7 cellular contexts compared by ENCODE assay signal in the genomic region with DNA sequence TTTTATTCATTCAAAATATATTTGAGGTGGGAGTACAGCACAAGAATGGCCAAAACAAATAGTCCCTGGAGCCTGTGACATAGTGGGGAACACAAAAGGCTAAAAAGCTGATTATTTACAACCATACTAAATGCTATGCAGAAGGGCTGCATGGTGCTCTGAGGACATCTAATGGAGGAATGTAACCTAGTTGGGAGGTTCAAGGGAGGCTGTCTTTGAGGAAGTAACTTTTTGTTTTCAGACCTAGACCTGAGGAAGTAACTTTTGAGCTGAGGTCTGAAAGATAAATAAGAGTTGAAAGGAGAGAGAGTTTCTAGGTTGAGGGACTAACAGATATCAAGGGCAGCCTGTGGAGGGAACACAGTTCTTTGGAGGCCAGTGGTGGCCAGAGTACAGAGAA. TPM values are rescaled to one million over a fixed set of nuclear protein-coding genes. Genes with fewer than 3 reads are reported as not detected.
DNase-seq lines count a peak whose midpoint lies in the region; ATAC-seq, FAIRE-seq and TF ChIP-seq lines count a peak whose summit lies in the region.

No MANE protein-coding gene starts in this region.

- H3K4me1 ChIP-seq in NT2/D1 (ENCODE audit: insufficient read depth, insufficient read length) (peaks cover 2% of the 10 kb centered on the region), body of pancreas (peaks cover 10% of the 10 kb centered on the region), testis (peaks cover 13% of the 10 kb centered on the region)

- TF ChIP-seq CTCF in body of pancreas (IDR thresholded peaks at IDR 0.05) (peak; percentile 25 to 88 (median 72)), testis (IDR thresholded peaks at IDR 0.05) (peak; percentile 34 to 46 (median 37))

- H3K36me3 ChIP-seq in NT2/D1 (ENCODE audit: insufficient read depth, insufficient read length, low read length) = peaks cover 7% of the 10 kb centered on the region
- peaks cover 0 to 3% of the 10 kb centered on the region in 2 donors for H3K36me3 ChIP-seq in body of pancreas (replicated peaks in 1 of 2; ENCODE audit: insufficient read depth in 1 of 2, low read depth in 2 of 2)
- no peaks in the 10 kb centered on the region for H3K36me3 ChIP-seq in testis (ENCODE audit: low read depth, missing control alignments)

- H3K27ac ChIP-seq in body of pancreas = peak overlapping the region in 1 of 4 donors; percentile 50
- peak overlapping the region in 1 of 2 donors; percentile 7 for H3K27ac ChIP-seq in testis

- no peaks in the 10 kb centered on the region for H3K27me3 ChIP-seq in NT2/D1 (ENCODE audit: insufficient read depth, insufficient read length)
- H3K27me3 ChIP-seq in body of pancreas = no peaks in the 10 kb centered on the region
- H3K27me3 ChIP-seq in testis = no peaks in the 10 kb centered on the region

- ATAC-seq in GM18909 (IDR thresholded peaks at IDR 0.05; ENCODE audit: poor library complexity, unreplicated experiment) (peak; percentile 76), HG03103 (IDR thresholded peaks at IDR 0.05; ENCODE audit: low read depth, unreplicated experiment) (peak; percentile 81), body of pancreas (peak; percentile 58)

- no peak overlapping the region for H3K9ac ChIP-seq in NT2/D1 (ENCODE audit: insufficient read length, low read depth)

- no peak overlapping the region for H3K4me3 ChIP-seq in NT2/D1 (ENCODE audit: insufficient read length, low read depth)
- H3K4me3 ChIP-seq in body of pancreas = no peak overlapping the region
- H3K4me3 ChIP-seq in testis = no peak overlapping the region

- intact Hi-C loops in body of pancreas (cut with DNase I) (loop anchor here (5.0 to 10.0 kb wide), 2 partner anchors 95 to 137 kb away; no protein-coding TSS in a partner anchor), testis (cut with DNase I; ENCODE audit: low total_unique reads) (no loop called here)

- no peaks in the 10 kb centered on the region for H3K9me3 ChIP-seq in NT2/D1 (ENCODE audit: insufficient read depth, low read length)
- H3K9me3 ChIP-seq in body of pancreas = no peaks in the 10 kb centered on the region
- no peaks in the 10 kb centered on the region for H3K9me3 ChIP-seq in testis

- FAIRE-seq in islet of Langerhans (lab: Jason Lieb, UNC) = peak; percentile 56

- TF ChIP-seq POLR2A in body of pancreas (IDR thresholded peaks at IDR 0.05) = no peak
- no peak for TF ChIP-seq POLR2A in testis (IDR thresholded peaks at IDR 0.05)

- DNase-seq in DMS53 treated with DMSO at 0.1 percent for 48 hours (lab: John Stamatoyannopoulos, UW; ENCODE audit: unreplicated experiment) = peak; percentile 11
- DNase-seq in NT2/D1 (ENCODE audit: low read depth, low spot score) = peak; percentile 44
- DNase-seq in body of pancreas = peak in 1 of 4 donors; percentile 45
- DNase-seq in testis = peak; percentile 62

RNA-seq across cellular contexts. Expression of gene RASA2, which starts 34.8 kb away (rescaled TPM):
- total RNA-seq in body of pancreas (10 to 100 TPM in 1 of 2 donors, 1 to 10 TPM in 1; 6.9 to 19.2 TPM), testis (10 to 100 TPM; 16.2 to 18.3 TPM)
- 18.2 TPM for polyA plus RNA-seq in testis (ENCODE audit: insufficient read depth, low read depth, low replicate concordance)
